8 cellular contexts compared by ENCODE assay signal in genomic region chr4:104064650-104065577, GRCh38.
DNase-seq lines count a peak whose midpoint lies in the region; ATAC-seq, FAIRE-seq and TF ChIP-seq lines count a peak whose summit lies in the region.

No MANE protein-coding gene starts in this region.

- in situ Hi-C loops in Caki2 (cut with HindIII; ENCODE audit: low pct_unique_long_range_greater_than_20kb, low sequenced_read_pairs) (no loop called here), K562 (cut with MboI) (no loop called here)

- no peak for TF ChIP-seq RAD21 in K562 (CRISPR knock-in tag; conservative IDR thresholded peaks at IDR 0.05 in 1 of 2, IDR thresholded peaks at IDR 0.05 in 1 of 2)

- no peak overlapping the region for H3K27ac ChIP-seq in K562 (ENCODE audit: extremely low read depth, low read depth, low read length)
- H3K27ac ChIP-seq in tibial nerve = no peak overlapping the region

- H3K79me2 ChIP-seq in K562 (ENCODE audit: control insufficient read depth, insufficient read depth, low read length) = no peaks in the 10 kb centered on the region

- H3K9me3 ChIP-seq in K562 (replicated peaks; ENCODE audit: control insufficient read depth, insufficient read depth, low read depth, low read length) (0 out of 2 replicates have a peak, but pooled peaks cover 2% of the 10 kb centered on the region), tibial nerve (no peaks in the 10 kb centered on the region)

- no peaks in the 10 kb centered on the region for H4K20me1 ChIP-seq in K562 (replicated peaks; ENCODE audit: control insufficient read depth, insufficient read depth, low read length)

- TF ChIP-seq CTCF in K562 (IDR thresholded peaks at IDR 0.05 in 2 of 3, conservative IDR thresholded peaks at IDR 0.05 in 1 of 3; ENCODE audit: insufficient read depth in 2 of 3, low read depth in 1 of 3, low read length in 3 of 3) (peak in 1 of 3 experiments; percentile 16; a peak in 2 of 6 replicates), kidney epithelial cell (IDR thresholded peaks at IDR 0.05; ENCODE audit: insufficient read depth, low read length, poor library complexity, severe bottlenecking) (peak; percentile 72), tibial nerve (IDR thresholded peaks at IDR 0.05) (peak; percentile 30 to 49 (median 40))

- POLR2A ChIA-PET in K562 (lab: Yijun Ruan, JAX) = no interaction called here

- no TSS peak for BruUV-seq in K562 (replicated peaks; lab: Mats Ljungman, UMichigan)

- H3K4me1 ChIP-seq in K562 (replicated peaks in 1 of 2; ENCODE audit: control insufficient read depth in 2 of 2, insufficient read depth in 2 of 2, low read length in 2 of 2) (no peaks in the 10 kb centered on the region), tibial nerve (peaks cover 0 to 8% (median 0%) of the 10 kb centered on the region in 4 donors)

- H3K27me3 ChIP-seq in K562 (ENCODE audit: control insufficient read depth in 2 of 2, insufficient read depth in 2 of 2, low read length in 2 of 2) = no peaks in the 10 kb centered on the region
- H3K27me3 ChIP-seq in kidney epithelial cell (ENCODE audit: control insufficient read depth, insufficient read depth, low read length) = no peaks in the 10 kb centered on the region
- H3K27me3 ChIP-seq in tibial nerve = no peaks in the 10 kb centered on the region

- DNase-seq in Caki2 (ENCODE audit: low read depth) (peak; percentile 16), NCI-H446 (lab: John Stamatoyannopoulos, UW) (peak; percentile 60 to 67), K562 (ENCODE audit: extremely low read depth in 1 of 4, low spot score in 3 of 4) (peak; percentile 7 to 14 (median 8)), kidney epithelial cell (ENCODE audit: low read depth) (no peak), tibial nerve (ENCODE audit: low spot score in 2 of 2) (peak; percentile 14 to 25), activated gamma-delta T cell treated with Interleukin-2 at 50 U/mL for 16 hours (no peak)

- peak; percentile 92 for ATAC-seq in GM19035 (IDR thresholded peaks at IDR 0.05; ENCODE audit: unreplicated experiment)
- peak; percentile 75 for ATAC-seq in HG03342 (IDR thresholded peaks at IDR 0.05; ENCODE audit: unreplicated experiment)
- no peak for ATAC-seq in K562

- H2AFZ ChIP-seq in K562 (ENCODE audit: low read depth, low read length) = no peak overlapping the region

- intact Hi-C loops in K562 (cut with micrococcal nuclease) = no loop called here

- TF ChIP-seq POLR2A in K562 (conservative IDR thresholded peaks at IDR 0.05) = no peak
- TF ChIP-seq POLR2A in tibial nerve (IDR thresholded peaks at IDR 0.05) = no peak

- H3K9ac ChIP-seq in K562 (ENCODE audit: insufficient read depth in 1 of 2, low read depth in 2 of 2, low read length in 2 of 2) = no peak overlapping the region

- H3K4me3 ChIP-seq in K562 = no peak overlapping the region
- no peak overlapping the region for H3K4me3 ChIP-seq in kidney epithelial cell (ENCODE audit: low read depth, low read length)
- H3K4me3 ChIP-seq in tibial nerve = no peak overlapping the region

- no peak for FAIRE-seq in K562 (lab: Jason Lieb, UNC)

- no peaks in the 10 kb centered on the region for H3K9me1 ChIP-seq in K562 (ENCODE audit: control insufficient read depth, insufficient read depth, low read length)

- CTCF ChIA-PET in K562 (lab: Yijun Ruan, JAX; ENCODE audit: low intra/inter-chr PET ratio) = no interaction called here

- no peak overlapping the region for H3K4me2 ChIP-seq in K562 (ENCODE audit: insufficient read depth, low read length)

- no peak for TF ChIP-seq EP300 in K562 (IDR thresholded peaks at IDR 0.05; ENCODE audit: low read length)
- no peak for TF ChIP-seq EP300 in tibial nerve (IDR thresholded peaks at IDR 0.05)

- no peaks in the 10 kb centered on the region for H3K36me3 ChIP-seq in K562 (ENCODE audit: control insufficient read depth, insufficient read depth, low read length)
- no peaks in the 10 kb centered on the region for H3K36me3 ChIP-seq in kidney epithelial cell (ENCODE audit: control insufficient read depth, insufficient read depth, low read length)
- no peaks in the 10 kb centered on the region for H3K36me3 ChIP-seq in tibial nerve

- WGBS in K562 (ENCODE audit: insufficient coverage, low coverage, missing lambda C conversion rate) = 0% methylated on average over 8 of the region's 8 CpGs
- 13 to 18% methylated on average over 8 of the region's 8 CpGs for WGBS in tibial nerve, 2 donors

TF ChIP-seq in K562, 482 proteins besides CTCF, POLR2A, EP300 and RAD21:
- TF ChIP-seq ATF7 (IDR thresholded peaks at IDR 0.05) = no peak
- no peak for TF ChIP-seq ZZZ3 (IDR thresholded peaks at IDR 0.05)
- TF ChIP-seq BDP1 (IDR thresholded peaks at IDR 0.05; ENCODE audit: insufficient read depth, insufficient read length) = no peak
- TF ChIP-seq PURB (CRISPR knock-in tag; IDR thresholded peaks at IDR 0.05; ENCODE audit: low read depth) = no peak
- TF ChIP-seq CREBBP (IDR thresholded peaks at IDR 0.05; ENCODE audit: low read depth, low read length) = no peak
- no peak for TF ChIP-seq ARID3B (CRISPR knock-in tag; IDR thresholded peaks at IDR 0.05; ENCODE audit: borderline replicate concordance)
- TF ChIP-seq, protein P1, sequence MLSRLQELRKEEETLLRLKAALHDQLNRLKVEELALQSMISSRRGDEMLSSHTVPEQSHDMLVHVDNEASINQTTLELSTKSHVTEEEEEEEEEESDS (CRISPR knock-in tag; IDR thresholded peaks at IDR 0.05) = no peak
- no peak for TF ChIP-seq RCOR1 (IDR thresholded peaks at IDR 0.05; ENCODE audit: borderline replicate concordance in 1 of 2, low read depth in 2 of 2, low read length in 2 of 2)
- TF ChIP-seq ZKSCAN8 (CRISPR knock-in tag; IDR thresholded peaks at IDR 0.05) = no peak
- TF ChIP-seq, protein P2, sequence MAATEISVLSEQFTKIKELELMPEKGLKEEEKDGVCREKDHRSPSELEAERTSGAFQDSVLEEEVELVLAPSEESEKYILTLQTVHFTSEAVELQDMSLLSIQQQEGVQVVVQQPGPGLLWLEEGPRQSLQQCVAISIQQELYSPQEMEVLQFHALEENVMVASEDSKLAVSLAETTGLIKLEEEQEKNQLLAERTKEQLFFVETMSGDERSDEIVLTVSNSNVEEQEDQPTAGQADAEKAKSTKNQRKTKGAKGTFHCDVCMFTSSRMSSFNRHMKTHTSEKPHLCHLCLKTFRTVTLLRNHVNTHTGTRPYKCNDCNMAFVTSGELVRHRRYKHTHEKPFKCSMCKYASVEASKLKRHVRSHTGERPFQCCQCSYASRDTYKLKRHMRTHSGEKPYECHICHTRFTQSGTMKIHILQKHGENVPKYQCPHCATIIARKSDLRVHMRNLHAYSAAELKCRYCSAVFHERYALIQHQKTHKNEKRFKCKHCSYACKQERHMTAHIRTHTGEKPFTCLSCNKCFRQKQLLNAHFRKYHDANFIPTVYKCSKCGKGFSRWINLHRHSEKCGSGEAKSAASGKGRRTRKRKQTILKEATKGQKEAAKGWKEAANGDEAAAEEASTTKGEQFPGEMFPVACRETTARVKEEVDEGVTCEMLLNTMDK (IDR thresholded peaks at IDR 0.05; ENCODE audit: borderline replicate concordance, insufficient read depth, low read depth, low read length, poor library complexity, severe bottlenecking) = no peak

Comparison
In these comparisons a context has a peak if more than half of its experiments do, and no peak if none do; other contexts are left out.
1. DNase-seq: peak in Caki2 (single experiment), NCI-H446 (2 of 2), K562 (4 of 4) and tibial nerve (2 of 2); none in kidney epithelial cell (single experiment) and activated gamma-delta T cell treated with Interleukin-2 at 50 U/mL for 16 hours (single experiment).